In genomic region chr2:71422786-71423185, GRCh38 we compare ENCODE assay signal across 21 cellular contexts. TPM values are rescaled to one million over a fixed set of nuclear protein-coding genes. Genes with fewer than 3 reads are reported as not detected.
"Had no signal": no experiment of that assay in that cellular context is flagged by ENCODE, and none has a peak within 500 bp of the region (broad histone marks: within the 10 kb centered on the region; RNA-seq: fewer than 3 reads in every experiment).

No MANE protein-coding gene starts in this region.

- H3K27ac Mint-ChIP-seq: activated CD4-positive, alpha-beta memory T cell treated with anti-CD3 and anti-CD28 coated beads for 36 hours; activated naive CD8-positive, alpha-beta T cell treated with anti-CD3 and anti-CD28 coated beads, Interleukin-2, amount 50 U/mL, for 24 hours; activated T-helper 17 cell treated with anti-CD3 and anti-CD28 coated beads, Interleukin-2, amount 50 U/mL, for 72 hours; stimulated activated memory B cell treated with anti-CD40 and anti-IgM and Interleukin-4, amounts not matched to agents 10 μg/mL and 1 μg/mL and 100 μg/mL, for 72 hours had no signal

- H3K4me3 Mint-ChIP-seq: activated CD4-positive, alpha-beta memory T cell treated with anti-CD3 and anti-CD28 coated beads for 36 hours; activated naive CD8-positive, alpha-beta T cell treated with anti-CD3 and anti-CD28 coated beads, Interleukin-2, amount 50 U/mL, for 24 hours; activated T-helper 17 cell treated with anti-CD3 and anti-CD28 coated beads, Interleukin-2, amount 50 U/mL, for 72 hours; stimulated activated memory B cell treated with anti-CD40 and anti-IgM and Interleukin-4, amounts not matched to agents 10 μg/mL and 1 μg/mL and 100 μg/mL, for 72 hours had no signal

- H3K27me3 Mint-ChIP-seq: activated CD4-positive, alpha-beta memory T cell treated with anti-CD3 and anti-CD28 coated beads for 36 hours; activated naive CD8-positive, alpha-beta T cell treated with anti-CD3 and anti-CD28 coated beads, Interleukin-2, amount 50 U/mL, for 24 hours; activated T-helper 17 cell treated with anti-CD3 and anti-CD28 coated beads, Interleukin-2, amount 50 U/mL, for 72 hours; stimulated activated memory B cell treated with anti-CD40 and anti-IgM and Interleukin-4, amounts not matched to agents 10 μg/mL and 1 μg/mL and 100 μg/mL, for 72 hours had no signal

- H3K4me1 Mint-ChIP-seq: activated T-helper 17 cell treated with anti-CD3 and anti-CD28 coated beads, Interleukin-2, amount 50 U/mL, for 72 hours; stimulated activated memory B cell treated with anti-CD40 and anti-IgM and Interleukin-4, amounts not matched to agents 10 μg/mL and 1 μg/mL and 100 μg/mL, for 72 hours had no signal

- ATAC-seq: activated naive CD8-positive, alpha-beta T cell treated with anti-CD3 and anti-CD28 coated beads, Interleukin-2, amount 50 U/mL, for 24 hours; activated T-helper 17 cell treated with anti-CD3 and anti-CD28 coated beads, Interleukin-2, amount 50 U/mL, for 72 hours; left lung; stimulated activated memory B cell treated with anti-CD40 and anti-IgM and Interleukin-4, amounts not matched to agents 10 μg/mL and 1 μg/mL and 100 μg/mL, for 72 hours had no signal

- H3K4me3 ChIP-seq: left lung, spleen, thoracic aorta, upper lobe of left lung had no signal

- DNase-seq: activated CD4-positive, alpha-beta memory T cell treated with anti-CD3 and anti-CD28 coated beads for 36 hours; activated naive CD4-positive, alpha-beta T cell treated with Interleukin-2 at 50 U/mL for 16 hours; activated naive CD8-positive, alpha-beta T cell treated with anti-CD3 and anti-CD28 coated beads, Interleukin-2, amount 50 U/mL, for 24 hours; activated T-cell treated with anti-CD3 and anti-CD28 coated beads, Interleukin-2, amount 50 U/mL, for 1 hour; anterior cingulate cortex; brain microvascular endothelial cell; effector memory CD4-positive, alpha-beta T cell; foreskin fibroblast; hypothalamus; islet precursor cell; left lung; spleen; stimulated activated CD4-positive, alpha-beta T cell treated with anti-CD3 and anti-CD28 coated beads, Interleukin-4, amount 100 ng/mL, for 4 hours; SW 1271; T-helper 2 cell; upper lobe of left lung; WERI-Rb-1 had no signal

- H3K27me3 ChIP-seq: brain microvascular endothelial cell, left lung, spleen, upper lobe of left lung had no signal

- H3K9me3 Mint-ChIP-seq: activated CD4-positive, alpha-beta memory T cell treated with anti-CD3 and anti-CD28 coated beads for 36 hours; activated naive CD8-positive, alpha-beta T cell treated with anti-CD3 and anti-CD28 coated beads, Interleukin-2, amount 50 U/mL, for 24 hours; activated T-helper 17 cell treated with anti-CD3 and anti-CD28 coated beads, Interleukin-2, amount 50 U/mL, for 72 hours; stimulated activated memory B cell treated with anti-CD40 and anti-IgM and Interleukin-4, amounts not matched to agents 10 μg/mL and 1 μg/mL and 100 μg/mL, for 72 hours had no signal

- H3K4me1 ChIP-seq: parathyroid adenoma had no signal

- H3K9me3 ChIP-seq: left lung, spleen, thoracic aorta, upper lobe of left lung had no signal

- H3K27ac ChIP-seq: brain microvascular endothelial cell, parathyroid adenoma, thoracic aorta, WERI-Rb-1 had no signal

RNA-seq across cellular contexts. Expression of gene DYSF, which starts 30.6 kb away (rescaled TPM):
- total RNA-seq: activated CD4-positive, alpha-beta memory T cell treated with anti-CD3 and anti-CD28 coated beads for 36 hours had no signal
